32 cellular contexts compared by ENCODE assay signal in the genomic region with DNA sequence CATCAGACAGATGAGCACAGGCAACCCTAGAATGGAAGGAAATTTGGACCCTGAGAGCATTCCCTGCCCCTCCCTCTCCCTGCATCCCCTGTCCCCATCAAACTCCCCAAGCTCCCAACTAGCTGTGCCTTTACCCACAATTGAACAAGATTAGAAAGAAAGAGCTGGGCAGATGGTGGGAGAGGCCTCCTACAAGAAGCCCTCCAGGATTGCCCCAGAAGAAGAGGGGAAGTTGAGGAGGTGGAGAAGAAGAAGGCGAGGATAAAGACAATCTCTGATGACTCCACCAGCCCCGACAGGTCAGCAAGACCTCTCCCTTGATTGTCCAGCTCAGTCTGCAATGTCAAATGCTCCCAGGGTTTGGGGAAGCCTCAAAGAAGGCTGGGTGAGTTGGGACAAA.
"Had no signal": no experiment of that assay in that cellular context is flagged by ENCODE, and none has a peak within 500 bp of the region (broad histone marks: within the 10 kb centered on the region; RNA-seq: fewer than 3 reads in every experiment).

No MANE protein-coding gene starts in this region.

- H3K27ac Mint-ChIP-seq: activated CD4-positive, alpha-beta memory T cell treated with anti-CD3 and anti-CD28 coated beads, Interleukin-2, amount 10 ng/mL, durations not matched to agents 7 days and 5 days; activated CD4-positive, alpha-beta T cell treated with anti-CD3 and anti-CD28 coated beads, Interleukin-2, amount 10 ng/mL, durations not matched to agents 7 days and 5 days; activated naive CD8-positive, alpha-beta T cell; activated T-cell treated with anti-CD3 and anti-CD28 coated beads, Interleukin-2, amount 50 U/mL, for 24 hours; activated T-cell treated with anti-CD3 and anti-CD28 coated beads, Interleukin-2, amount 50 U/mL, for 72 hours; T-cell; T-helper 1 cell treated with Interleukin-12 subunit alpha and Interleukin-12 subunit beta and Interleukin-4 antibody, amounts not matched to agents 30 μg/mL and 1 μg/mL, for 36 hours; T-helper 2 cell treated with Interferon-gamma antibody and Interleukin-4, amounts not matched to agents 5 μg/mL and 100 μg/mL, for 36 hours had no signal

- H3K36me3 Mint-ChIP-seq: activated naive CD8-positive, alpha-beta T cell; T-cell had no signal

- FAIRE-seq: colon, endometrium, endothelial cell of umbilical vein had no signal

- H3K36me3 ChIP-seq: esophagus squamous epithelium, gastroesophageal sphincter had no signal

- H3K4me3 Mint-ChIP-seq: activated CD4-positive, alpha-beta memory T cell treated with anti-CD3 and anti-CD28 coated beads, Interleukin-2, amount 10 ng/mL, durations not matched to agents 7 days and 5 days; activated CD4-positive, alpha-beta T cell treated with anti-CD3 and anti-CD28 coated beads, Interleukin-2, amount 10 ng/mL, durations not matched to agents 7 days and 5 days; activated naive CD8-positive, alpha-beta T cell; activated T-cell treated with anti-CD3 and anti-CD28 coated beads, Interleukin-2, amount 50 U/mL, for 24 hours; activated T-cell treated with anti-CD3 and anti-CD28 coated beads, Interleukin-2, amount 50 U/mL, for 72 hours; T-cell; T-helper 1 cell treated with Interleukin-12 subunit alpha and Interleukin-12 subunit beta and Interleukin-4 antibody, amounts not matched to agents 30 μg/mL and 1 μg/mL, for 36 hours; T-helper 2 cell treated with Interferon-gamma antibody and Interleukin-4, amounts not matched to agents 5 μg/mL and 100 μg/mL, for 36 hours had no signal

- ATAC-seq: activated T-cell treated with anti-CD3 and anti-CD28 coated beads, Interleukin-2, amount 50 U/mL, for 72 hours; body of pancreas; gastroesophageal sphincter; T-cell had no signal

- DNase-seq: activated CD4-positive, alpha-beta memory T cell treated with anti-CD3 and anti-CD28 coated beads, Interleukin-2, amount 10 ng/mL, durations not matched to agents 7 days and 5 days; activated CD4-positive, alpha-beta T cell treated with anti-CD3 and anti-CD28 coated beads for 1 hour; activated CD4-positive, alpha-beta T cell treated with anti-CD3 and anti-CD28 coated beads for 4 hours; activated CD4-positive, alpha-beta T cell treated with anti-CD3 and anti-CD28 coated beads, Interleukin-2, amount 10 ng/mL, durations not matched to agents 7 days and 5 days; activated CD4-positive, alpha-beta T cell treated with anti-CD3 and anti-CD28 coated beads, Interleukin-2, amount 50 U/mL, for 4 hours; activated CD4-positive, CD25-positive, alpha-beta regulatory T cell; activated CD8-positive, alpha-beta memory T cell treated with anti-CD3 and anti-CD28 coated beads, Interleukin-2, amount 50 U/mL, for 48 hours; activated gamma-delta T cell treated with Interleukin-2 at 50 U/mL for 16 hours; activated naive CD4-positive, alpha-beta T cell treated with anti-CD3 and anti-CD28 coated beads, Interleukin-2, amount 50 U/mL, for 16 hours; activated naive CD4-positive, alpha-beta T cell treated with Interleukin-2 at 50 U/mL for 16 hours; activated T-cell treated with anti-CD3 and anti-CD28 coated beads for 4 hours; activated T-cell treated with anti-CD3 and anti-CD28 coated beads, Interleukin-2, amount 50 U/mL, for 24 hours; activated T-cell treated with anti-CD3 and anti-CD28 coated beads, Interleukin-2, amount 50 U/mL, for 72 hours; amniotic stem cell; anterior cingulate cortex; body of pancreas; caudate nucleus; cortex of kidney; effector CD8-positive, alpha-beta T cell; esophagus squamous epithelium; foreskin melanocyte; T-cell; T1000 had no signal

- H3K9me3 ChIP-seq: body of pancreas, esophagus squamous epithelium, gastroesophageal sphincter had no signal

- H3K9me3 Mint-ChIP-seq: activated CD4-positive, alpha-beta memory T cell treated with anti-CD3 and anti-CD28 coated beads, Interleukin-2, amount 10 ng/mL, durations not matched to agents 7 days and 5 days; activated CD4-positive, alpha-beta T cell treated with anti-CD3 and anti-CD28 coated beads, Interleukin-2, amount 10 ng/mL, durations not matched to agents 7 days and 5 days; activated T-cell treated with anti-CD3 and anti-CD28 coated beads, Interleukin-2, amount 50 U/mL, for 24 hours; T-cell; T-helper 1 cell treated with Interleukin-12 subunit alpha and Interleukin-12 subunit beta and Interleukin-4 antibody, amounts not matched to agents 30 μg/mL and 1 μg/mL, for 36 hours; T-helper 2 cell treated with Interferon-gamma antibody and Interleukin-4, amounts not matched to agents 5 μg/mL and 100 μg/mL, for 36 hours had no signal

- H3K27ac ChIP-seq: body of pancreas, epithelial cell of prostate, esophagus squamous epithelium, gastroesophageal sphincter, WERI-Rb-1 had no signal

- H3K4me3 ChIP-seq: body of pancreas, esophagus squamous epithelium, gastroesophageal sphincter had no signal
